In genomic region chr14:94050231-94050880, GRCh38 we compare ENCODE assay signal across 1 cellular context.
A peak's percentile ranks its signal among the peaks of the same experiment; 100 is the strongest.
TF ChIP-seq lines count a peak whose summit lies in the region.

No MANE protein-coding gene starts in this region.

TF ChIP-seq in GM12878, 131 proteins besides CTCF, POLR2A, EP300 and RAD21:
- TF ChIP-seq JUND (IDR thresholded peaks at IDR 0.05; ENCODE audit: low read depth, low read length) (no peak), POLR2AphosphoS5 (IDR thresholded peaks at IDR 0.05; ENCODE audit: low read length) (peak; percentile 63), CHD4 (IDR thresholded peaks at IDR 0.05) (no peak)
